Comparison of ENCODE assay signal across 8 cellular contexts in genomic region chr6:137313928-137314855, GRCh38.
DNase-seq lines count a peak whose midpoint lies in the region; ATAC-seq and TF ChIP-seq lines count a peak whose summit lies in the region.

No MANE protein-coding gene starts in this region.

- DNase-seq in Calu3 (peak; percentile 37), NCI-H748 (lab: John Stamatoyannopoulos, UW; ENCODE audit: unreplicated experiment) (peak; percentile 71), ecto neural progenitor cell (ENCODE audit: low spot score) (peak; percentile 78), medulla oblongata (ENCODE audit: extremely low spot score) (peak; percentile 88)
- peak; percentile 80 for DNase-seq in activated CD4-positive, alpha-beta memory T cell treated with anti-CD3 and anti-CD28 coated beads for 36 hours
- DNase-seq in stimulated activated CD8-positive, alpha-beta memory T cell treated with anti-CD3 and anti-CD28 coated beads, Interleukin-12 subunit alpha, Interleukin-12 subunit beta, amount 100 ng/mL, for 24 hours (ENCODE audit: extremely low read depth), result peak; percentile 35

- peak; percentile 57 for ATAC-seq in HG02678 (IDR thresholded peaks at IDR 0.05; ENCODE audit: unreplicated experiment)
- no peak for ATAC-seq in HG03460 (IDR thresholded peaks at IDR 0.05; ENCODE audit: unreplicated experiment)

- TF ChIP-seq CTCF in Calu3 (IDR thresholded peaks at IDR 0.05; ENCODE audit: unreplicated experiment), result peak; percentile 33

- H3K36me3 Mint-ChIP-seq in Calu3 (ENCODE audit: insufficient read depth, unreplicated experiment), result no peaks in the 10 kb centered on the region
- H3K36me3 Mint-ChIP-seq in activated CD4-positive, alpha-beta memory T cell treated with anti-CD3 and anti-CD28 coated beads for 36 hours, result no peaks in the 10 kb centered on the region

- H3K27me3 Mint-ChIP-seq in Calu3 (ENCODE audit: unreplicated experiment), result no peaks in the 10 kb centered on the region
- H3K27me3 Mint-ChIP-seq in activated CD4-positive, alpha-beta memory T cell treated with anti-CD3 and anti-CD28 coated beads for 36 hours, result no peaks in the 10 kb centered on the region

- H3K27ac Mint-ChIP-seq in Calu3 (ENCODE audit: unreplicated experiment), result no peak overlapping the region
- H3K27ac Mint-ChIP-seq in activated CD4-positive, alpha-beta memory T cell treated with anti-CD3 and anti-CD28 coated beads for 36 hours, result no peak overlapping the region

- POLR2A ChIA-PET in activated CD4-positive, alpha-beta memory T cell treated with anti-CD3 and anti-CD28 coated beads for 36 hours (lab: Charles Lee), result no interaction called here

- CTCF ChIA-PET in Calu3 (lab: Charles Lee), result interaction anchor here (0.6 to 1.9 kb wide), 6 partner anchors 10 to 517 kb away, joined by 3 to 14 read pairs (median 5); no protein-coding TSS in a partner anchor
- CTCF ChIA-PET in activated CD4-positive, alpha-beta memory T cell treated with anti-CD3 and anti-CD28 coated beads for 36 hours (lab: Charles Lee), result interaction anchor here (0.5 to 4.2 kb wide), 45 partner anchors 8 to 847 kb away, joined by 3 to 56 read pairs (median 4); partner anchors contain the start of gene OLIG3

- H3K4me1 Mint-ChIP-seq in Calu3 (ENCODE audit: low read depth, unreplicated experiment), result peaks cover 11% of the 10 kb centered on the region
- no peaks in the 10 kb centered on the region for H3K4me1 Mint-ChIP-seq in activated CD4-positive, alpha-beta memory T cell treated with anti-CD3 and anti-CD28 coated beads for 36 hours (ENCODE audit: low read depth)

- H3K9me3 Mint-ChIP-seq in Calu3 (ENCODE audit: low read depth, unreplicated experiment), result no peaks in the 10 kb centered on the region
- no peaks in the 10 kb centered on the region for H3K9me3 Mint-ChIP-seq in activated CD4-positive, alpha-beta memory T cell treated with anti-CD3 and anti-CD28 coated beads for 36 hours

- intact Hi-C loops in Calu3 (cut with micrococcal nuclease; ENCODE audit: unreplicated experiment), result loop anchor here (1.0 to 5.0 kb wide), 3 partner anchors 43 to 220 kb away; no protein-coding TSS in a partner anchor
- intact Hi-C loops in activated CD4-positive, alpha-beta memory T cell treated with anti-CD3 and anti-CD28 coated beads for 36 hours (cut with micrococcal nuclease), result loop anchor here (1.0 to 5.0 kb wide), 6 partner anchors 43 to 346 kb away; no protein-coding TSS in a partner anchor

- H3K4me3 Mint-ChIP-seq in Calu3 (ENCODE audit: low read depth, unreplicated experiment), result no peak overlapping the region
- H3K4me3 Mint-ChIP-seq in activated CD4-positive, alpha-beta memory T cell treated with anti-CD3 and anti-CD28 coated beads for 36 hours, result no peak overlapping the region

- no TSS peak for BruUV-seq in Calu3 (replicated peaks; lab: Mats Ljungman, UMichigan)

Comparison
In these comparisons a context has a peak if more than half of its experiments do, and no peak if none do; other contexts are left out.
1. DNase-seq: peak in every context shown above with its lines; median percentile 88 in medulla oblongata; 80 in activated CD4-positive, alpha-beta memory T cell treated with anti-CD3 and anti-CD28 coated beads for 36 hours; 78 in ecto neural progenitor cell; 71 in NCI-H748; 37 in Calu3; 35 in stimulated activated CD8-positive, alpha-beta memory T cell treated with anti-CD3 and anti-CD28 coated beads, Interleukin-12 subunit alpha, Interleukin-12 subunit beta, amount 100 ng/mL, for 24 hours.